Comparison of ENCODE assay signal across 10 cellular contexts in genomic region chr10:1240341-1240775, GRCh38.
DNase-seq lines count a peak whose midpoint lies in the region; ATAC-seq and TF ChIP-seq lines count a peak whose summit lies in the region.
"Had no signal": no experiment of that assay in that cellular context is flagged by ENCODE, and none has a peak within 500 bp of the region (broad histone marks: within the 10 kb centered on the region; RNA-seq: fewer than 3 reads in every experiment).

No MANE protein-coding gene starts in this region.

- no peak overlapping the region for H3K4me2 ChIP-seq in osteoblast (ENCODE audit: insufficient read depth, low read length)

- TF ChIP-seq EP300 in transverse colon (IDR thresholded peaks at IDR 0.05; ENCODE audit: low read depth) = no peak

- intact Hi-C loops in activated naive CD4-positive, alpha-beta T cell treated with anti-CD3 and anti-CD28 coated beads for 36 hours (cut with micrococcal nuclease) = loop anchor here (5.0 kb wide), 1 partner anchor 128 kb away; no protein-coding TSS in a partner anchor
- intact Hi-C loops in transverse colon (cut with DNase I; ENCODE audit: low total_unique reads) = no loop called here

- peaks cover 8% of the 10 kb centered on the region for H3K27me3 Mint-ChIP-seq in activated naive CD4-positive, alpha-beta T cell treated with anti-CD3 and anti-CD28 coated beads for 36 hours (ENCODE audit: low read depth)
- H3K27me3 Mint-ChIP-seq in WTC11 (ENCODE audit: low read depth) = 0 out of 2 replicates have a peak, but pooled peaks cover 4% of the 10 kb centered on the region
- peaks cover 11% of the 10 kb centered on the region for H3K27me3 Mint-ChIP-seq in activated CD8-positive, alpha-beta memory T cell treated with anti-CD3 and anti-CD28 coated beads, Interleukin-2, amount 10 ng/mL, durations not matched to agents 7 days and 5 days

- H3K36me3 ChIP-seq in transverse colon (no peaks in the 10 kb centered on the region), osteoblast (ENCODE audit: insufficient read depth, low read length) (no peaks in the 10 kb centered on the region)
- H3K36me3 ChIP-seq: colonic mucosa, upper lobe of right lung had no signal

- peaks cover 2% of the 10 kb centered on the region for H3K36me3 Mint-ChIP-seq in activated naive CD4-positive, alpha-beta T cell treated with anti-CD3 and anti-CD28 coated beads for 36 hours (ENCODE audit: low read depth)
- H3K36me3 Mint-ChIP-seq in WTC11 = peaks cover 2% of the 10 kb centered on the region
- H3K36me3 Mint-ChIP-seq in activated CD8-positive, alpha-beta memory T cell treated with anti-CD3 and anti-CD28 coated beads, Interleukin-2, amount 10 ng/mL, durations not matched to agents 7 days and 5 days = no peaks in the 10 kb centered on the region

- peaks cover 14% of the 10 kb centered on the region for H3K4me1 Mint-ChIP-seq in activated naive CD4-positive, alpha-beta T cell treated with anti-CD3 and anti-CD28 coated beads for 36 hours (ENCODE audit: low read depth)
- peaks cover 31% of the 10 kb centered on the region for H3K4me1 Mint-ChIP-seq in WTC11
- peaks cover 2% of the 10 kb centered on the region for H3K4me1 Mint-ChIP-seq in activated CD8-positive, alpha-beta memory T cell treated with anti-CD3 and anti-CD28 coated beads, Interleukin-2, amount 10 ng/mL, durations not matched to agents 7 days and 5 days

- H2AFZ ChIP-seq in osteoblast (ENCODE audit: low read length) = no peak overlapping the region

- H3K9me3 ChIP-seq in transverse colon = no peaks in the 10 kb centered on the region
- no peaks in the 10 kb centered on the region for H3K9me3 ChIP-seq in osteoblast (ENCODE audit: low read depth, low read length)
- H3K9me3 ChIP-seq: colonic mucosa, upper lobe of right lung had no signal

- TF ChIP-seq CTCF in WTC11 (IDR thresholded peaks at IDR 0.05) (no peak), transverse colon (IDR thresholded peaks at IDR 0.05) (no peak), osteoblast (IDR thresholded peaks at IDR 0.05; ENCODE audit: extremely low read depth, low read depth, low read length) (no peak)

- H3K9me3 Mint-ChIP-seq in activated naive CD4-positive, alpha-beta T cell treated with anti-CD3 and anti-CD28 coated beads for 36 hours = peaks cover 3% of the 10 kb centered on the region
- peaks cover 3% of the 10 kb centered on the region for H3K9me3 Mint-ChIP-seq in WTC11
- no peaks in the 10 kb centered on the region for H3K9me3 Mint-ChIP-seq in activated CD8-positive, alpha-beta memory T cell treated with anti-CD3 and anti-CD28 coated beads, Interleukin-2, amount 10 ng/mL, durations not matched to agents 7 days and 5 days (ENCODE audit: low read depth)

- H3K79me2 ChIP-seq in osteoblast (ENCODE audit: insufficient read depth, low read length) = no peaks in the 10 kb centered on the region

- in situ Hi-C loops in transverse colon (cut with MboI; ENCODE audit: low pct_ligation_motif_present in 1 of 4, low pct_unique_long_range_greater_than_20kb in 1 of 4, low sequenced_read_pairs in 3 of 4) = no loop called here

- peak overlapping the region; percentile 82 for H3K4me3 Mint-ChIP-seq in activated naive CD4-positive, alpha-beta T cell treated with anti-CD3 and anti-CD28 coated beads for 36 hours
- H3K4me3 Mint-ChIP-seq in WTC11 = peak overlapping the region; percentile 80
- no peak overlapping the region for H3K4me3 Mint-ChIP-seq in activated CD8-positive, alpha-beta memory T cell treated with anti-CD3 and anti-CD28 coated beads, Interleukin-2, amount 10 ng/mL, durations not matched to agents 7 days and 5 days

- peak; percentile 83 for ATAC-seq in WTC11
- ATAC-seq in activated CD8-positive, alpha-beta memory T cell treated with anti-CD3 and anti-CD28 coated beads, Interleukin-2, amount 10 ng/mL, durations not matched to agents 7 days and 5 days = no peak
- ATAC-seq: upper lobe of right lung had no signal

- 0 to 30% methylated on average over 1 to 4 of the region's 8 CpGs for WGBS in transverse colon (ENCODE audit: low coverage in 1 of 2), 2 donors

- CTCF ChIA-PET in activated naive CD4-positive, alpha-beta T cell treated with anti-CD3 and anti-CD28 coated beads for 36 hours (lab: Charles Lee) = no interaction called here
- CTCF ChIA-PET in WTC11 (lab: Charles Lee) = interaction anchor here (2.0 kb wide), 1 partner anchor 128 kb away, joined by 8 read pairs; no protein-coding TSS in a partner anchor
- CTCF ChIA-PET in activated CD8-positive, alpha-beta memory T cell treated with anti-CD3 and anti-CD28 coated beads, Interleukin-2, amount 10 ng/mL, durations not matched to agents 7 days and 5 days (lab: Charles Lee) = no interaction called here

- H3K27ac Mint-ChIP-seq in activated naive CD4-positive, alpha-beta T cell treated with anti-CD3 and anti-CD28 coated beads for 36 hours = peak overlapping the region; percentile 98
- peak overlapping the region; percentile 100 for H3K27ac Mint-ChIP-seq in WTC11
- H3K27ac Mint-ChIP-seq in activated CD8-positive, alpha-beta memory T cell treated with anti-CD3 and anti-CD28 coated beads, Interleukin-2, amount 10 ng/mL, durations not matched to agents 7 days and 5 days = no peak overlapping the region

- H3K4me1 ChIP-seq in transverse colon = no peaks in the 10 kb centered on the region
- no peaks in the 10 kb centered on the region for H3K4me1 ChIP-seq in osteoblast (ENCODE audit: insufficient read depth, low read length)
- H3K4me1 ChIP-seq: colonic mucosa, upper lobe of right lung had no signal

- DNase-seq in activated naive CD4-positive, alpha-beta T cell treated with anti-CD3 and anti-CD28 coated beads for 36 hours = peak; percentile 59
- DNase-seq in activated naive CD4-positive, alpha-beta T cell treated with anti-CD3 and anti-CD28 coated beads, Interleukin-2, amount 50 U/mL, for 16 hours = no peak
- DNase-seq in WTC11 (ENCODE audit: low spot score) = peak; percentile 52
- DNase-seq in transverse colon = peak; percentile 12
- no peak for DNase-seq in activated CD8-positive, alpha-beta memory T cell treated with anti-CD3 and anti-CD28 coated beads, Interleukin-2, amount 10 ng/mL, durations not matched to agents 7 days and 5 days
- DNase-seq in osteoblast (ENCODE audit: insufficient read length, low spot score, missing footprints) = no peak
- DNase-seq in NCI-H1930 (lab: John Stamatoyannopoulos, UW) = no peak
- DNase-seq: colonic mucosa, upper lobe of right lung had no signal

- H3K27me3 ChIP-seq in layer of hippocampus (ENCODE audit: control insufficient read depth, insufficient read depth, low read length) = no peaks in the 10 kb centered on the region
- H3K27me3 ChIP-seq in transverse colon = peaks cover 16% of the 10 kb centered on the region
- H3K27me3 ChIP-seq in osteoblast (ENCODE audit: insufficient read depth, low read length) = no peaks in the 10 kb centered on the region

- POLR2A ChIA-PET in WTC11 (lab: Charles Lee) = no interaction called here

- no peaks in the 10 kb centered on the region for H4K20me1 ChIP-seq in osteoblast (ENCODE audit: insufficient read depth, low read length)

- no peak overlapping the region for H3K4me3 ChIP-seq in transverse colon
- H3K4me3 ChIP-seq in osteoblast (ENCODE audit: insufficient read depth, low read length) = no peak overlapping the region
- H3K4me3 ChIP-seq: colonic mucosa, upper lobe of right lung had no signal

- H3K27ac ChIP-seq in layer of hippocampus (ENCODE audit: low read depth, low read length) (peak overlapping the region; percentile 94), transverse colon (no peak overlapping the region), osteoblast (ENCODE audit: low read depth, low read length) (no peak overlapping the region)
- H3K27ac ChIP-seq: colonic mucosa, upper lobe of right lung had no signal

- no peak for TF ChIP-seq POLR2A in transverse colon (IDR thresholded peaks at IDR 0.05)

TF ChIP-seq in WTC11, 78 proteins besides CTCF, POLR2A, EP300 and RAD21 (continues in another document):
- TF ChIP-seq IRF2 (CRISPR knock-in tag; IDR thresholded peaks at IDR 0.05; ENCODE audit: borderline replicate concordance, low read depth) = no peak
- TF ChIP-seq TEAD4 (CRISPR knock-in tag; IDR thresholded peaks at IDR 0.05) = no peak
- TF ChIP-seq, protein P1, sequence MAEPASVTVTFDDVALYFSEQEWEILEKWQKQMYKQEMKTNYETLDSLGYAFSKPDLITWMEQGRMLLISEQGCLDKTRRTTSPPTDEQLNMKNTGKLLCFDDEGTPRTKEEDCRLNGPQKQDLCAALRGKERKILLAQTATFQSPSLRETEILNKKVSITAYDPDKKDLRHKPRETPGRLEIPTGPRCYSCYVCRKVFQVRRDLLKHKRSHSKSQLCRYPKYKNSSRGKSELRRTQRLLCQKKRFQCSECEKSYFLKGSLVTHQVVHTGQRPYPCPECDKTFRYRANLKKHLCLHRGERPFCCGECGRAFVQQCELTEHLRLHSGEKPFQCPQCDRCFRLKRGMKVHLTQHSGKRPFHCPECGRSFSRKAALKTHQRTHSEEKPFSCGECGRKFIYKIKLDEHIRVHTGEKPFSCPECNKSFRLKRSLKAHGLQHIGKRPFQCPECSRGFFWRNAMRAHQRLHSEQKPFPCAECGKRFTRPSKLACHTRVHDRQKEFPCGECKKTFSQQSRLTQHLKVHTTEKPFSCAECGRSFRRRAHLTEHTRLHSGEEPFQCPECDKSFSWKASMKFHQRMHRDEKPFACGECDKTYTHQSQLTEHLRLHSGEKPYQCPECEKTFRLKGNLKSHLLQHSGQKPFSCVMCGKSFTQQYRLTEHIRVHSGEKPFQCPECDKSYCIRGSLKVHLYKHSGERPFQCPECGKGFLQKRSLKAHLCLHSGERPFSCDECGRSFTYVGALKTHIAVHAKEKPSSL (CRISPR knock-in tag; conservative IDR thresholded peaks at IDR 0.05) = no peak

Comparison
In these comparisons a context has a peak if more than half of its experiments do, and no peak if none do; other contexts are left out.
1. DNase-seq: peak in activated naive CD4-positive, alpha-beta T cell treated with anti-CD3 and anti-CD28 coated beads for 36 hours (single experiment), WTC11 (single experiment) and transverse colon (single experiment); none in activated naive CD4-positive, alpha-beta T cell treated with anti-CD3 and anti-CD28 coated beads, Interleukin-2, amount 50 U/mL, for 16 hours (single experiment), activated CD8-positive, alpha-beta memory T cell treated with anti-CD3 and anti-CD28 coated beads, Interleukin-2, amount 10 ng/mL, durations not matched to agents 7 days and 5 days (single experiment), osteoblast (single experiment) and NCI-H1930 (0 of 2).